In genomic region chr6:88650029-88650619, GRCh38 we compare ENCODE assay signal across 1 cellular context.
A peak's percentile ranks its signal among the peaks of the same experiment; 100 is the strongest.
TF ChIP-seq lines count a peak whose summit lies in the region.

No MANE protein-coding gene starts in this region.

TF ChIP-seq in GM12878, 131 proteins besides CTCF, POLR2A, EP300 and RAD21 (continued from another document and continues in another):
- TF ChIP-seq, protein P1, sequence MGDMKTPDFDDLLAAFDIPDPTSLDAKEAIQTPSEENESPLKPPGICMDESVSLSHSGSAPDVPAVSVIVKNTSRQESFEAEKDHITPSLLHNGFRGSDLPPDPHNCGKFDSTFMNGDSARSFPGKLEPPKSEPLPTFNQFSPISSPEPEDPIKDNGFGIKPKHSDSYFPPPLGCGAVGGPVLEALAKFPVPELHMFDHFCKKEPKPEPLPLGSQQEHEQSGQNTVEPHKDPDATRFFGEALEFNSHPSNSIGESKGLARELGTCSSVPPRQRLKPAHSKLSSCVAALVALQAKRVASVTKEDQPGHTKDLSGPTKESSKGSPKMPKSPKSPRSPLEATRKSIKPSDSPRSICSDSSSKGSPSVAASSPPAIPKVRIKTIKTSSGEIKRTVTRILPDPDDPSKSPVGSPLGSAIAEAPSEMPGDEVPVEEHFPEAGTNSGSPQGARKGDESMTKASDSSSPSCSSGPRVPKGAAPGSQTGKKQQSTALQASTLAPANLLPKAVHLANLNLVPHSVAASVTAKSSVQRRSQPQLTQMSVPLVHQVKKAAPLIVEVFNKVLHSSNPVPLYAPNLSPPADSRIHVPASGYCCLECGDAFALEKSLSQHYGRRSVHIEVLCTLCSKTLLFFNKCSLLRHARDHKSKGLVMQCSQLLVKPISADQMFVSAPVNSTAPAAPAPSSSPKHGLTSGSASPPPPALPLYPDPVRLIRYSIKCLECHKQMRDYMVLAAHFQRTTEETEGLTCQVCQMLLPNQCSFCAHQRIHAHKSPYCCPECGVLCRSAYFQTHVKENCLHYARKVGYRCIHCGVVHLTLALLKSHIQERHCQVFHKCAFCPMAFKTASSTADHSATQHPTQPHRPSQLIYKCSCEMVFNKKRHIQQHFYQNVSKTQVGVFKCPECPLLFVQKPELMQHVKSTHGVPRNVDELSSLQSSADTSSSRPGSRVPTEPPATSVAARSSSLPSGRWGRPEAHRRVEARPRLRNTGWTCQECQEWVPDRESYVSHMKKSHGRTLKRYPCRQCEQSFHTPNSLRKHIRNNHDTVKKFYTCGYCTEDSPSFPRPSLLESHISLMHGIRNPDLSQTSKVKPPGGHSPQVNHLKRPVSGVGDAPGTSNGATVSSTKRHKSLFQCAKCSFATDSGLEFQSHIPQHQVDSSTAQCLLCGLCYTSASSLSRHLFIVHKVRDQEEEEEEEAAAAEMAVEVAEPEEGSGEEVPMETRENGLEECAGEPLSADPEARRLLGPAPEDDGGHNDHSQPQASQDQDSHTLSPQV (IDR thresholded peaks at IDR 0.05) = peak; percentile 90
- TF ChIP-seq BMI1 (IDR thresholded peaks at IDR 0.05; ENCODE audit: borderline replicate concordance) (peak; percentile 72; the same call in 1 of the 2 replicates), RAD51 (IDR thresholded peaks at IDR 0.05) (peak; percentile 71), TCF12 (IDR thresholded peaks at IDR 0.05; ENCODE audit: low read depth, low read length) (peak; percentile 96), MEF2B (IDR thresholded peaks at IDR 0.05; ENCODE audit: partially characterized antibody, poor library complexity, severe bottlenecking) (peak; percentile 77), YY1 (IDR thresholded peaks at IDR 0.05; ENCODE audit: low read depth, low read length) (0 out of 2 replicates have a peak, but pooled peaks have one; percentile 13), TCF3 (IDR thresholded peaks at IDR 0.05; ENCODE audit: borderline replicate concordance, insufficient read depth, low read depth, low read length) (peak; percentile 85; the same call in 1 of the 2 replicates), CHD2 (IDR thresholded peaks at IDR 0.05; ENCODE audit: borderline replicate concordance, low read depth, low read length) (no peak), BACH1 (IDR thresholded peaks at IDR 0.05; ENCODE audit: borderline replicate concordance) (peak; percentile 91; the same call in 1 of the 2 replicates), ZNF217 (IDR thresholded peaks at IDR 0.05) (peak; percentile 88), KAT2A (conservative IDR thresholded peaks at IDR 0.05; ENCODE audit: control insufficient read depth, low read depth, low read length) (no peak), RB1 (IDR thresholded peaks at IDR 0.05; ENCODE audit: borderline replicate concordance) (peak; percentile 54; the same call in 1 of the 2 replicates), DPF2 (IDR thresholded peaks at IDR 0.05) (peak; percentile 93), CUX1 (IDR thresholded peaks at IDR 0.05; ENCODE audit: insufficient replicate concordance, low read depth, low read length) (peak; percentile 82), SIX5 (IDR thresholded peaks at IDR 0.05; ENCODE audit: low read depth, low read length, severe bottlenecking) (no peak), TBL1XR1 (IDR thresholded peaks at IDR 0.05; ENCODE audit: low read depth, low read length) (peak; percentile 39; the same call in 1 of the 2 replicates), SMAD1 (IDR thresholded peaks at IDR 0.05; ENCODE audit: low read depth, partially characterized antibody) (peak; percentile 93), MTA2 (IDR thresholded peaks at IDR 0.05; ENCODE audit: low read depth) (peak; percentile 97), GATAD2B (conservative IDR thresholded peaks at IDR 0.05; ENCODE audit: low read depth) (peak; percentile 92), POU2F2 (IDR thresholded peaks at IDR 0.05; ENCODE audit: borderline replicate concordance, low read depth, low read length) (peak; percentile 80; the same call in 2 of the 3 replicates), SIN3A (IDR thresholded peaks at IDR 0.05; ENCODE audit: low read depth, low read length) (no peak), ZBTB11 (CRISPR knock-in tag; IDR thresholded peaks at IDR 0.05) (no peak), SMAD5 (IDR thresholded peaks at IDR 0.05; ENCODE audit: low read depth) (no peak), FOXM1 (IDR thresholded peaks at IDR 0.05; ENCODE audit: low read depth, low read length) (peak; percentile 92), ASH2L (IDR thresholded peaks at IDR 0.05; ENCODE audit: borderline replicate concordance, low read depth) (0 out of 2 replicates have a peak, but pooled peaks have one; percentile 70), PBX3 (IDR thresholded peaks at IDR 0.05; ENCODE audit: insufficient replicate concordance, low read depth, low read length) (no peak), BCL3 (IDR thresholded peaks at IDR 0.05; ENCODE audit: borderline replicate concordance, insufficient read depth, low read depth, low read length, poor library complexity, severe bottlenecking) (peak; percentile 95), IRF4 (IDR thresholded peaks at IDR 0.05; ENCODE audit: low read depth, low read length) (peak; percentile 97), NR2C2 (IDR thresholded peaks at IDR 0.05; ENCODE audit: borderline replicate concordance, control insufficient read depth, insufficient read length, low read depth) (no peak), ZNF207 (IDR thresholded peaks at IDR 0.05; ENCODE audit: borderline replicate concordance) (no peak), TAF1 (IDR thresholded peaks at IDR 0.05; ENCODE audit: borderline replicate concordance, low read depth, low read length) (no peak)
- TF ChIP-seq, protein P2, sequence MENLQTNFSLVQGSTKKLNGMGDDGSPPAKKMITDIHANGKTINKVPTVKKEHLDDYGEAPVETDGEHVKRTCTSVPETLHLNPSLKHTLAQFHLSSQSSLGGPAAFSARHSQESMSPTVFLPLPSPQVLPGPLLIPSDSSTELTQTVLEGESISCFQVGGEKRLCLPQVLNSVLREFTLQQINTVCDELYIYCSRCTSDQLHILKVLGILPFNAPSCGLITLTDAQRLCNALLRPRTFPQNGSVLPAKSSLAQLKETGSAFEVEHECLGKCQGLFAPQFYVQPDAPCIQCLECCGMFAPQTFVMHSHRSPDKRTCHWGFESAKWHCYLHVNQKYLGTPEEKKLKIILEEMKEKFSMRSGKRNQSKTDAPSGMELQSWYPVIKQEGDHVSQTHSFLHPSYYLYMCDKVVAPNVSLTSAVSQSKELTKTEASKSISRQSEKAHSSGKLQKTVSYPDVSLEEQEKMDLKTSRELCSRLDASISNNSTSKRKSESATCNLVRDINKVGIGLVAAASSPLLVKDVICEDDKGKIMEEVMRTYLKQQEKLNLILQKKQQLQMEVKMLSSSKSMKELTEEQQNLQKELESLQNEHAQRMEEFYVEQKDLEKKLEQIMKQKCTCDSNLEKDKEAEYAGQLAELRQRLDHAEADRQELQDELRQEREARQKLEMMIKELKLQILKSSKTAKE (IDR thresholded peaks at IDR 0.05; ENCODE audit: low read depth, poor library complexity, severe bottlenecking) = peak; percentile 74
- TF ChIP-seq, protein P3, sequence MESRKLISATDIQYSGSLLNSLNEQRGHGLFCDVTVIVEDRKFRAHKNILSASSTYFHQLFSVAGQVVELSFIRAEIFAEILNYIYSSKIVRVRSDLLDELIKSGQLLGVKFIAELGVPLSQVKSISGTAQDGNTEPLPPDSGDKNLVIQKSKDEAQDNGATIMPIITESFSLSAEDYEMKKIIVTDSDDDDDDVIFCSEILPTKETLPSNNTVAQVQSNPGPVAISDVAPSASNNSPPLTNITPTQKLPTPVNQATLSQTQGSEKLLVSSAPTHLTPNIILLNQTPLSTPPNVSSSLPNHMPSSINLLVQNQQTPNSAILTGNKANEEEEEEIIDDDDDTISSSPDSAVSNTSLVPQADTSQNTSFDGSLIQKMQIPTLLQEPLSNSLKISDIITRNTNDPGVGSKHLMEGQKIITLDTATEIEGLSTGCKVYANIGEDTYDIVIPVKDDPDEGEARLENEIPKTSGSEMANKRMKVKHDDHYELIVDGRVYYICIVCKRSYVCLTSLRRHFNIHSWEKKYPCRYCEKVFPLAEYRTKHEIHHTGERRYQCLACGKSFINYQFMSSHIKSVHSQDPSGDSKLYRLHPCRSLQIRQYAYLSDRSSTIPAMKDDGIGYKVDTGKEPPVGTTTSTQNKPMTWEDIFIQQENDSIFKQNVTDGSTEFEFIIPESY (IDR thresholded peaks at IDR 0.05) = 0 out of 2 replicates have a peak, but pooled peaks have one; percentile 5
